7 cellular contexts compared by ENCODE assay signal in genomic region chr12:123603495-123603894, GRCh38. TPM values are rescaled to one million over a fixed set of nuclear protein-coding genes. Genes with fewer than 3 reads are reported as not detected.
A peak's percentile ranks its signal among the peaks of the same experiment; 100 is the strongest.
DNase-seq lines count a peak whose midpoint lies in the region; ATAC-seq and TF ChIP-seq lines count a peak whose summit lies in the region.
"Not testable (repeated sequence)": the region's sequence is repeated elsewhere in the genome, so short reads cannot be mapped to it uniquely, and the experiment has no call there.

No MANE protein-coding gene starts in this region.

- not testable (repeated sequence) for TF ChIP-seq CTCF in Caco-2 (IDR thresholded peaks at IDR 0.05; ENCODE audit: insufficient read depth in 1 of 2, low read depth in 1 of 2, low read length in 1 of 2, severe bottlenecking in 1 of 2, unreplicated experiment in 1 of 2); HFFc6 (IDR thresholded peaks at IDR 0.05); PC-3 (conservative IDR thresholded peaks at IDR 0.05; ENCODE audit: low read depth, low read length); left ventricle myocardium inferior (IDR thresholded peaks at IDR 0.05; ENCODE audit: borderline replicate concordance); neural cell (IDR thresholded peaks at IDR 0.05; ENCODE audit: poor library complexity, severe bottlenecking)

- peak overlapping the region; percentile 96 for H3K4me2 ChIP-seq in PC-3 (ENCODE audit: low read length)
- H3K4me2 ChIP-seq in neural cell (ENCODE audit: low read length): not testable (repeated sequence)

- H3K36me3 Mint-ChIP-seq in Caco-2 (ENCODE audit: insufficient read depth, unreplicated experiment) (peaks cover 80% of the 10 kb centered on the region), HFFc6 (ENCODE audit: low read depth) (peaks cover 20% of the 10 kb centered on the region)
- H3K36me3 Mint-ChIP-seq in activated CD4-positive, alpha-beta T cell treated with anti-CD3 and anti-CD28 coated beads, Interleukin-2, amount 10 ng/mL, durations not matched to agents 7 days and 5 days (ENCODE audit: low read depth): peaks cover 47% of the 10 kb centered on the region
- H3K36me3 Mint-ChIP-seq in activated naive CD4-positive, alpha-beta T cell treated with anti-CD3 and anti-CD28 coated beads, Interleukin-2, amount 50 U/mL, for 72 hours: peaks cover 32 to 41% of the 10 kb centered on the region in 2 donors

- not testable (repeated sequence) for H3K4me1 ChIP-seq in Caco-2; PC-3 (ENCODE audit: insufficient read depth, low read length)
- H3K4me1 ChIP-seq in left ventricle myocardium inferior: peaks cover 34% of the 10 kb centered on the region

- H3K4me3 Mint-ChIP-seq in Caco-2 (ENCODE audit: unreplicated experiment) (peak overlapping the region; percentile 85), HFFc6 (peak overlapping the region; percentile 90)
- H3K4me3 Mint-ChIP-seq in activated CD4-positive, alpha-beta T cell treated with anti-CD3 and anti-CD28 coated beads, Interleukin-2, amount 10 ng/mL, durations not matched to agents 7 days and 5 days: peak overlapping the region; percentile 80

- not testable (repeated sequence) for H3K9me3 ChIP-seq in Caco-2; PC-3 (ENCODE audit: low read length); left ventricle myocardium inferior (replicated peaks); neural cell (ENCODE audit: low read length)

- not testable (repeated sequence) for H3K4me3 ChIP-seq in Caco-2 (ENCODE audit: low read depth, low read length)
- H3K4me3 ChIP-seq in PC-3 (ENCODE audit: low read length): peak overlapping the region; percentile 85; the same call in 1 of the 2 replicates
- peak overlapping the region; percentile 82 for H3K4me3 ChIP-seq in left ventricle myocardium inferior
- peak overlapping the region; percentile 83 for H3K4me3 ChIP-seq in neural cell (ENCODE audit: low read length)

- peaks cover 16% of the 10 kb centered on the region for H3K4me1 Mint-ChIP-seq in Caco-2 (ENCODE audit: low read depth, unreplicated experiment)
- H3K4me1 Mint-ChIP-seq in HFFc6 (ENCODE audit: low read depth): peaks cover 16% of the 10 kb centered on the region
- H3K4me1 Mint-ChIP-seq in activated CD4-positive, alpha-beta T cell treated with anti-CD3 and anti-CD28 coated beads, Interleukin-2, amount 10 ng/mL, durations not matched to agents 7 days and 5 days: peaks cover 45% of the 10 kb centered on the region

- H3K27ac ChIP-seq in PC-3 (ENCODE audit: low read length); left ventricle myocardium inferior (replicated peaks); neural cell (ENCODE audit: low read length): not testable (repeated sequence)

- POLR2A ChIA-PET in Caco-2 (lab: Charles Lee); PC-3 (lab: Charles Lee; ENCODE audit: unreplicated experiment); activated CD4-positive, alpha-beta T cell treated with anti-CD3 and anti-CD28 coated beads, Interleukin-2, amount 10 ng/mL, durations not matched to agents 7 days and 5 days (lab: Charles Lee): not testable (repeated sequence)

- not testable (repeated sequence) for H3K9me2 ChIP-seq in PC-3 (replicated peaks; ENCODE audit: low read length); neural cell (ENCODE audit: insufficient read depth, low read length)

- not testable (repeated sequence) for H3F3A ChIP-seq in PC-3 (ENCODE audit: low read length, unreplicated experiment); neural cell (ENCODE audit: insufficient read depth, low read length, poor library complexity, severe bottlenecking)

- H3K27ac Mint-ChIP-seq in Caco-2 (ENCODE audit: unreplicated experiment); HFFc6: not testable (repeated sequence)
- H3K27ac Mint-ChIP-seq in activated CD4-positive, alpha-beta T cell treated with anti-CD3 and anti-CD28 coated beads, Interleukin-2, amount 10 ng/mL, durations not matched to agents 7 days and 5 days: peak overlapping the region; percentile 86
- H3K27ac Mint-ChIP-seq in activated naive CD4-positive, alpha-beta T cell treated with anti-CD3 and anti-CD28 coated beads, Interleukin-2, amount 50 U/mL, for 72 hours: peak overlapping the region; percentile 54 to 84

- not testable (repeated sequence) for H3K9me3 Mint-ChIP-seq in Caco-2 (ENCODE audit: unreplicated experiment); HFFc6; activated CD4-positive, alpha-beta T cell treated with anti-CD3 and anti-CD28 coated beads, Interleukin-2, amount 10 ng/mL, durations not matched to agents 7 days and 5 days; activated naive CD4-positive, alpha-beta T cell treated with anti-CD3 and anti-CD28 coated beads, Interleukin-2, amount 50 U/mL, for 72 hours

- 0 out of 2 replicates have a peak, but pooled peaks cover 11% of the 10 kb centered on the region for H4K20me1 ChIP-seq in PC-3 (ENCODE audit: low read length)
- not testable (repeated sequence) for H4K20me1 ChIP-seq in neural cell (ENCODE audit: insufficient read depth)

- not testable (repeated sequence) for H2AFZ ChIP-seq in PC-3 (ENCODE audit: low read length); neural cell (ENCODE audit: low read depth, low read length)

- peak in 1 of 2 experiments; percentile 4 for DNase-seq in Caco-2
- not testable (repeated sequence) for DNase-seq in HFFc6; PC-3; activated CD4-positive, alpha-beta T cell treated with anti-CD3 and anti-CD28 coated beads, Interleukin-2, amount 10 ng/mL, durations not matched to agents 7 days and 5 days; activated naive CD4-positive, alpha-beta T cell treated with anti-CD3 and anti-CD28 coated beads, Interleukin-2, amount 50 U/mL, for 72 hours (ENCODE audit: low spot score in 2 of 2); left ventricle myocardium inferior

- intact Hi-C loops in Caco-2 (cut with micrococcal nuclease; ENCODE audit: unreplicated experiment); PC-3 (cut with micrococcal nuclease); left ventricle myocardium inferior (cut with micrococcal nuclease): not testable (repeated sequence)

- H3K27me3 Mint-ChIP-seq in Caco-2 (ENCODE audit: insufficient read depth, unreplicated experiment); HFFc6 (ENCODE audit: insufficient read depth); activated CD4-positive, alpha-beta T cell treated with anti-CD3 and anti-CD28 coated beads, Interleukin-2, amount 10 ng/mL, durations not matched to agents 7 days and 5 days: not testable (repeated sequence)

- BruUV-seq in Caco-2 (replicated peaks; lab: Mats Ljungman, UMichigan); PC-3 (replicated peaks; lab: Mats Ljungman, UMichigan): not testable (repeated sequence)

- TF ChIP-seq EP300 in neural cell (conservative IDR thresholded peaks at IDR 0.05; ENCODE audit: poor library complexity, severe bottlenecking): not testable (repeated sequence)

- not testable (repeated sequence) for H3K9ac ChIP-seq in PC-3 (ENCODE audit: low read length); neural cell (ENCODE audit: low read length)

- TF ChIP-seq RAD21 in neural cell (conservative IDR thresholded peaks at IDR 0.05): not testable (repeated sequence)

- peaks cover 67% of the 10 kb centered on the region for H3K79me2 ChIP-seq in PC-3 (ENCODE audit: low read length)
- H3K79me2 ChIP-seq in neural cell (replicated peaks; ENCODE audit: insufficient read depth, low read length): peaks cover 33% of the 10 kb centered on the region

- ATAC-seq in PC-3; activated naive CD4-positive, alpha-beta T cell treated with anti-CD3 and anti-CD28 coated beads, Interleukin-2, amount 50 U/mL, for 72 hours: not testable (repeated sequence)

- H3K36me3 ChIP-seq in Caco-2 (ENCODE audit: control insufficient read depth, insufficient read depth, low read length); neural cell (ENCODE audit: insufficient read depth, low read length): not testable (repeated sequence)
- H3K36me3 ChIP-seq in PC-3 (ENCODE audit: low read depth, low read length) (peaks cover 45% of the 10 kb centered on the region), left ventricle myocardium inferior (peaks cover 48% of the 10 kb centered on the region)

- not testable (repeated sequence) for H3K27me3 ChIP-seq in Caco-2 (replicated peaks; ENCODE audit: control insufficient read depth, insufficient read depth, low read length); PC-3 (ENCODE audit: low read length); left ventricle myocardium inferior (ENCODE audit: low read depth); neural cell (ENCODE audit: insufficient read depth, low read depth, low read length)

- CTCF ChIA-PET in Caco-2 (lab: Charles Lee); PC-3 (lab: Charles Lee): not testable (repeated sequence)
- CTCF ChIA-PET in activated CD4-positive, alpha-beta T cell treated with anti-CD3 and anti-CD28 coated beads, Interleukin-2, amount 10 ng/mL, durations not matched to agents 7 days and 5 days (lab: Charles Lee): interaction anchor here (0.6 to 1.8 kb wide), 5 partner anchors 9 to 1788 kb away, joined by 3 to 8 read pairs (median 4); no protein-coding TSS in a partner anchor

RNA-seq across cellular contexts. Expression of gene DDX55, which starts 1.6 kb away (rescaled TPM):
- total RNA-seq in Caco-2 (2022): 45.4 and 46.3 TPM in 2 replicates
- total RNA-seq in HFFc6 (2021; fragmentation: NEBNext Ultra II Directional; extraction: Animal tissue kit (Norgen Biotek cat#: 25700)): 10 to 100 TPM; 13.4 to 18.4 (median 14.3) TPM
- 41.1 and 50.0 TPM in 2 replicates for total RNA-seq in PC-3 (2014; rRNA removed)
- 10 to 100 TPM; 35.9 to 38.3 TPM for total RNA-seq in activated CD4-positive, alpha-beta T cell treated with anti-CD3 and anti-CD28 coated beads, Interleukin-2, amount 10 ng/mL, durations not matched to agents 7 days and 5 days
- total RNA-seq in activated naive CD4-positive, alpha-beta T cell treated with anti-CD3 and anti-CD28 coated beads, Interleukin-2, amount 50 U/mL, for 72 hours: 10 to 100 TPM; 40.8 to 57.4 TPM
- 5.3 TPM for total RNA-seq in left ventricle myocardium inferior
- 58.8 and 75.7 TPM in 2 replicates for polyA plus RNA-seq in neural cell
- 22.2 and 28.1 TPM in 2 replicates for polyA minus RNA-seq in neural cell

RNA-seq across cellular contexts. Expression of gene TMED2, which starts 19.1 kb away (rescaled TPM):
- 255 TPM in 2 replicates for total RNA-seq in Caco-2 (2022)
- 100 to 1,000 TPM; 383 to 448 (median 405) TPM for total RNA-seq in HFFc6 (2021; fragmentation: NEBNext Ultra II Directional; extraction: Animal tissue kit (Norgen Biotek cat#: 25700))
- total RNA-seq in PC-3 (2014; rRNA removed): 299 and 338 TPM in 2 replicates
- 100 to 1,000 TPM; 138 to 168 TPM for total RNA-seq in activated CD4-positive, alpha-beta T cell treated with anti-CD3 and anti-CD28 coated beads, Interleukin-2, amount 10 ng/mL, durations not matched to agents 7 days and 5 days
- 100 to 1,000 TPM; 102 to 129 TPM for total RNA-seq in activated naive CD4-positive, alpha-beta T cell treated with anti-CD3 and anti-CD28 coated beads, Interleukin-2, amount 50 U/mL, for 72 hours
- total RNA-seq in left ventricle myocardium inferior: 152 TPM
- 159 and 172 TPM in 2 replicates for polyA plus RNA-seq in neural cell
- 183 and 186 TPM in 2 replicates for polyA minus RNA-seq in neural cell

RNA-seq across cellular contexts. Expression of gene EIF2B1, which starts 30.0 kb away (rescaled TPM):
- total RNA-seq in Caco-2 (2022) (56.2 and 62.1 TPM in 2 replicates), PC-3 (2014; rRNA removed) (70.8 and 83.4 TPM in 2 replicates), left ventricle myocardium inferior (27.9 TPM)
- total RNA-seq in HFFc6 (2021; fragmentation: NEBNext Ultra II Directional; extraction: Animal tissue kit (Norgen Biotek cat#: 25700)): 10 to 100 TPM; 48.7 to 51.9 (median 50.3) TPM
- total RNA-seq in activated CD4-positive, alpha-beta T cell treated with anti-CD3 and anti-CD28 coated beads, Interleukin-2, amount 10 ng/mL, durations not matched to agents 7 days and 5 days: 10 to 100 TPM; 64.4 to 66.2 TPM
- 10 to 100 TPM; 63.3 to 70.9 TPM for total RNA-seq in activated naive CD4-positive, alpha-beta T cell treated with anti-CD3 and anti-CD28 coated beads, Interleukin-2, amount 50 U/mL, for 72 hours
- polyA plus RNA-seq in neural cell: 59.9 and 71.1 TPM in 2 replicates
- polyA minus RNA-seq in neural cell: 30.2 and 42.0 TPM in 2 replicates

RNA-seq across cellular contexts. Expression of gene GTF2H3, which starts 30.1 kb away (rescaled TPM):
- total RNA-seq in Caco-2 (2022) (44.8 and 45.6 TPM in 2 replicates), PC-3 (2014; rRNA removed) (24.2 and 37.6 TPM in 2 replicates), left ventricle myocardium inferior (13.9 TPM)
- total RNA-seq in HFFc6 (2021; fragmentation: NEBNext Ultra II Directional; extraction: Animal tissue kit (Norgen Biotek cat#: 25700)): 10 to 100 TPM; 34.9 to 47.5 (median 43.0) TPM
- total RNA-seq in activated CD4-positive, alpha-beta T cell treated with anti-CD3 and anti-CD28 coated beads, Interleukin-2, amount 10 ng/mL, durations not matched to agents 7 days and 5 days: 10 to 100 TPM; 46.7 to 47.8 TPM
- 10 to 100 TPM; 35.2 to 58.3 TPM for total RNA-seq in activated naive CD4-positive, alpha-beta T cell treated with anti-CD3 and anti-CD28 coated beads, Interleukin-2, amount 50 U/mL, for 72 hours
- 36.4 and 47.8 TPM in 2 replicates for polyA plus RNA-seq in neural cell
- 38.5 and 42.7 TPM in 2 replicates for polyA minus RNA-seq in neural cell
